ENCODE assay signal across 8 cellular contexts in the genomic region with DNA sequence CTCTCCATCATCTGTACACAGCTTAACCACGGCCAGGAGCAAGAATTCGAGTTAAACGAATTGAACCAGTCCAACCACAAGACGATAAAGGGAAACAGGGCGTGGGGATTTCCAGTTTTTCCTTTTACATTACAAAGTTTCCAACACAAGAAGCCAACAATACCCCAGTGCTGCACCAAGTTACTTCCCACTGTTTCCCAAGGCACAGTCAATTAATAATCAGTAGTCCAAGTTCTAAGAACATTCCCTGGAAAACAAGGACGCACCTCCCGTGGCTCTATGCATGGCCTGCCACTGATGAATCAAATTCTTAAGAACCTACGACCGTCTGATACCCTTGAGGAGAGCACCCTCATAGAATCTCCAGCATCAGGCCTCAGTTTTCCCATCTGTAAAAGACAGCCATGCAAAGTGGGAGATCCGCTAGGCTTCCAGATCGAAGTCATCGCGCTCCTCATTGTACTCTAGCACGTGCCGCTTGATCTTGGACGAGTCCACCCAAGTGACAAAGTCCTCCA. TPM values are rescaled to one million over a fixed set of nuclear protein-coding genes. Genes with fewer than 3 reads are reported as not detected.
DNase-seq lines count a peak whose midpoint lies in the region; ATAC-seq and TF ChIP-seq lines count a peak whose summit lies in the region.

No MANE protein-coding gene starts in this region.

- no peaks in the 10 kb centered on the region for H3K9me3 Mint-ChIP-seq in chondrocyte (ENCODE audit: low read depth)

- H3K27ac Mint-ChIP-seq in chondrocyte (ENCODE audit: unreplicated experiment), result peak overlapping the region; percentile 90

- H3K27ac ChIP-seq in KOPT-K1 (ENCODE audit: low read depth, low read length, poor library complexity, severe bottlenecking), result peak overlapping the region; percentile 91
- H3K27ac ChIP-seq in muscle layer of duodenum (ENCODE audit: low read length), result peak overlapping the region; percentile 87

- H3K36me3 ChIP-seq in KOPT-K1 (ENCODE audit: insufficient read depth, low read length), result peaks cover 20% of the 10 kb centered on the region
- H3K36me3 ChIP-seq in muscle layer of duodenum (ENCODE audit: control insufficient read depth in 1 of 2, insufficient read depth in 2 of 2, low read length in 2 of 2), result no peaks in the 10 kb centered on the region

- peak overlapping the region; percentile 87 for H3K4me3 Mint-ChIP-seq in chondrocyte (ENCODE audit: unreplicated experiment)

- H3K4me3 ChIP-seq in AG10803 (ENCODE audit: low read length), result peak overlapping the region; percentile 94
- H3K4me3 ChIP-seq in muscle layer of duodenum (ENCODE audit: low read depth in 1 of 2, low read length in 2 of 2), result peak overlapping the region; percentile 94 to 100

- TF ChIP-seq CTCF in AG10803 (conservative IDR thresholded peaks at IDR 0.05; ENCODE audit: low read length) (no peak), chondrocyte (IDR thresholded peaks at IDR 0.05) (no peak)

- H3K9me3 ChIP-seq in KOPT-K1 (ENCODE audit: insufficient read depth, low read length, poor library complexity, severe bottlenecking) (no peaks in the 10 kb centered on the region), muscle layer of duodenum (ENCODE audit: control insufficient read depth in 1 of 2, low read length in 2 of 2) (no peaks in the 10 kb centered on the region)

- no peaks in the 10 kb centered on the region for H3K36me3 Mint-ChIP-seq in chondrocyte (ENCODE audit: low read depth)

- ATAC-seq in HG02870 (IDR thresholded peaks at IDR 0.05; ENCODE audit: unreplicated experiment), result no peak

- DNase-seq in AG10803 (ENCODE audit: low read depth) (no peak), chondrocyte (ENCODE audit: low spot score) (no peak), kidney tubule cell (ENCODE audit: low spot score) (no peak), NCI-H446 treated with DMSO at 0.1 percent for 48 hours (lab: John Stamatoyannopoulos, UW) (no peak)
- DNase-seq in stimulated activated naive CD4-positive, alpha-beta T cell (lab: John Stamatoyannopoulos, UW), result no peak

- no peaks in the 10 kb centered on the region for H3K27me3 ChIP-seq in muscle layer of duodenum (ENCODE audit: low read depth, low read length)

- no peaks in the 10 kb centered on the region for H3K27me3 Mint-ChIP-seq in chondrocyte (ENCODE audit: low read depth)

- H3K4me1 ChIP-seq in muscle layer of duodenum (ENCODE audit: control insufficient read depth in 1 of 2, insufficient read depth in 2 of 2, low read length in 2 of 2), result peaks cover 27 to 32% of the 10 kb centered on the region in 2 donors

- H3K4me1 Mint-ChIP-seq in chondrocyte (ENCODE audit: low read depth), result peaks cover 31% of the 10 kb centered on the region

RNA-seq across cellular contexts. Expression of a gene that starts 0.8 kb away (rescaled TPM):
- 28.7 to 30.0 TPM (median 29.0 TPM) in 3 replicates for total RNA-seq in chondrocyte

RNA-seq across cellular contexts. Expression of a gene that starts 8.5 kb away (rescaled TPM):
- total RNA-seq in chondrocyte, result 21.6 to 31.2 TPM (median 30.2 TPM) in 3 replicates

RNA-seq across cellular contexts. Expression of a gene that starts 13.7 kb away (rescaled TPM):
- total RNA-seq in chondrocyte, result 18.6 to 22.7 TPM (median 21.7 TPM) in 3 replicates
